ENCODE assay signal across 13 cellular contexts in genomic region chr1:53334781-53335180, GRCh38. TPM values are rescaled to one million over a fixed set of nuclear protein-coding genes. Genes with fewer than 3 reads are reported as not detected.
DNase-seq lines count a peak whose midpoint lies in the region; ATAC-seq and TF ChIP-seq lines count a peak whose summit lies in the region.
"Had no signal": no experiment of that assay in that cellular context is flagged by ENCODE, and none has a peak within 500 bp of the region (broad histone marks: within the 10 kb centered on the region; RNA-seq: fewer than 3 reads in every experiment).

No MANE protein-coding gene starts in this region.

- intact Hi-C loops in CD4-positive, alpha-beta T cell (cut with DNase I, micrococcal nuclease), result loop anchor here in 1 of 2 experiments (10.0 kb wide), 1 partner anchor 720 kb away; the partner anchor contains the start of genes TCEANC2 and TMEM59
- intact Hi-C loops in transverse colon (cut with DNase I; ENCODE audit: low total_unique reads), result no loop called here

- WGBS in transverse colon (ENCODE audit: low coverage in 1 of 2), 2 donors, result 59 to 62% methylated on average over 4 to 9 of the region's 9 CpGs

- no peak overlapping the region for H3K4me3 Mint-ChIP-seq in CD4-positive, alpha-beta T cell
- H3K4me3 Mint-ChIP-seq in T-helper 2 cell treated with Interferon-gamma antibody and Interleukin-4, amounts not matched to agents 5 μg/mL and 100 μg/mL, for 36 hours, result peak overlapping the region; percentile 33
- H3K4me3 Mint-ChIP-seq in memory B cell, result peak overlapping the region; percentile 18
- H3K4me3 Mint-ChIP-seq: naive thymus-derived CD8-positive, alpha-beta T cell had no signal

- no peaks in the 10 kb centered on the region for H3K79me2 ChIP-seq in DOHH2 (ENCODE audit: control insufficient read depth, low read length)

- in situ Hi-C loops in transverse colon (cut with MboI; ENCODE audit: low pct_ligation_motif_present in 1 of 4, low pct_unique_long_range_greater_than_20kb in 1 of 4, low sequenced_read_pairs in 3 of 4), result no loop called here

- no peaks in the 10 kb centered on the region for H3K27me3 ChIP-seq in CD4-positive, alpha-beta T cell (ENCODE audit: control insufficient read depth, insufficient read depth, low read length)
- H3K27me3 ChIP-seq in DOHH2 (ENCODE audit: control insufficient read depth, low read length) (no peaks in the 10 kb centered on the region), transverse colon (no peaks in the 10 kb centered on the region)

- H4K20me1 ChIP-seq in DOHH2 (ENCODE audit: control insufficient read depth, insufficient read depth, low read depth, low read length), result no peaks in the 10 kb centered on the region

- peaks cover 9% of the 10 kb centered on the region for H3K4me1 ChIP-seq in DOHH2 (ENCODE audit: control insufficient read depth, low read length)
- H3K4me1 ChIP-seq in transverse colon, result no peaks in the 10 kb centered on the region
- H3K4me1 ChIP-seq: gastrocnemius medialis had no signal

- no peak overlapping the region for H3K27ac Mint-ChIP-seq in CD4-positive, alpha-beta T cell
- H3K27ac Mint-ChIP-seq in T-helper 2 cell treated with Interferon-gamma antibody and Interleukin-4, amounts not matched to agents 5 μg/mL and 100 μg/mL, for 36 hours, result no peak overlapping the region
- H3K27ac Mint-ChIP-seq in memory B cell, result peak overlapping the region; percentile 42
- H3K27ac Mint-ChIP-seq: naive thymus-derived CD8-positive, alpha-beta T cell had no signal

- peak in 1 of 10 experiments; percentile 11 for DNase-seq in CD4-positive, alpha-beta T cell
- no peak for DNase-seq in T-helper 2 cell treated with Interferon-gamma antibody and Interleukin-4, amounts not matched to agents 5 μg/mL and 100 μg/mL, for 36 hours (ENCODE audit: low spot score)
- DNase-seq in memory B cell (ENCODE audit: low spot score in 2 of 2) (peak in 1 of 2 donors; percentile 11), transverse colon (no peak)
- DNase-seq: C1 segment of cervical spinal cord; DND-41; gastrocnemius medialis; naive thymus-derived CD8-positive, alpha-beta T cell; substantia nigra had no signal

- no peaks in the 10 kb centered on the region for H3K36me3 Mint-ChIP-seq in CD4-positive, alpha-beta T cell (ENCODE audit: low read depth)
- peaks cover 10% of the 10 kb centered on the region for H3K36me3 Mint-ChIP-seq in T-helper 2 cell treated with Interferon-gamma antibody and Interleukin-4, amounts not matched to agents 5 μg/mL and 100 μg/mL, for 36 hours (ENCODE audit: low read depth)
- H3K36me3 Mint-ChIP-seq in memory B cell, result no peaks in the 10 kb centered on the region
- H3K36me3 Mint-ChIP-seq: naive thymus-derived CD8-positive, alpha-beta T cell had no signal

- H3K9me3 ChIP-seq in CD4-positive, alpha-beta T cell (ENCODE audit: control insufficient read depth, low read length), result no peaks in the 10 kb centered on the region
- H3K9me3 ChIP-seq in DOHH2 (ENCODE audit: control insufficient read depth, insufficient read depth, low read length) (no peaks in the 10 kb centered on the region), transverse colon (no peaks in the 10 kb centered on the region)
- H3K9me3 ChIP-seq: gastrocnemius medialis had no signal

- peaks cover 3% of the 10 kb centered on the region; the same call in 1 of the 2 replicates for H3F3A ChIP-seq in DOHH2 (ENCODE audit: control insufficient read depth, insufficient read depth)

- H3K27ac ChIP-seq in CD4-positive, alpha-beta T cell (ENCODE audit: low read depth, low read length), result no peak overlapping the region
- H3K27ac ChIP-seq in DOHH2 (ENCODE audit: low read depth, low read length) (no peak overlapping the region), transverse colon (no peak overlapping the region)
- H3K27ac ChIP-seq: gastrocnemius medialis had no signal

- POLR2A ChIA-PET in CD4-positive, alpha-beta T cell (lab: Charles Lee), result no interaction called here

- no peaks in the 10 kb centered on the region for H3K9me2 ChIP-seq in DOHH2 (replicated peaks; ENCODE audit: control insufficient read depth, low read length)

- H3K4me3 ChIP-seq in DOHH2 (ENCODE audit: low read length) (no peak overlapping the region), transverse colon (no peak overlapping the region)
- H3K4me3 ChIP-seq: gastrocnemius medialis, lung had no signal

- TF ChIP-seq EP300 in transverse colon (IDR thresholded peaks at IDR 0.05; ENCODE audit: low read depth), result no peak

- H3K9me3 Mint-ChIP-seq in CD4-positive, alpha-beta T cell, result no peaks in the 10 kb centered on the region
- H3K9me3 Mint-ChIP-seq in T-helper 2 cell treated with Interferon-gamma antibody and Interleukin-4, amounts not matched to agents 5 μg/mL and 100 μg/mL, for 36 hours, result no peaks in the 10 kb centered on the region
- H3K9me3 Mint-ChIP-seq in memory B cell, result no peaks in the 10 kb centered on the region
- H3K9me3 Mint-ChIP-seq: naive thymus-derived CD8-positive, alpha-beta T cell had no signal

- TF ChIP-seq POLR2A in transverse colon (IDR thresholded peaks at IDR 0.05), result no peak

- CTCF ChIA-PET in CD4-positive, alpha-beta T cell (lab: Charles Lee), result no interaction called here

- peak; percentile 37 for ATAC-seq in CD4-positive, alpha-beta T cell (ENCODE audit: poor library complexity)
- ATAC-seq in memory B cell (ENCODE audit: low read depth) (peak; percentile 99), SK-N-SH treated with all-trans-retinoic acid at 6 μM for 48 hours (no peak), HG03139 (IDR thresholded peaks at IDR 0.05; ENCODE audit: unreplicated experiment) (no peak)
- ATAC-seq: gastrocnemius medialis had no signal

- no peaks in the 10 kb centered on the region for H3K27me3 Mint-ChIP-seq in CD4-positive, alpha-beta T cell
- H3K27me3 Mint-ChIP-seq in T-helper 2 cell treated with Interferon-gamma antibody and Interleukin-4, amounts not matched to agents 5 μg/mL and 100 μg/mL, for 36 hours (ENCODE audit: low read depth), result no peaks in the 10 kb centered on the region
- H3K27me3 Mint-ChIP-seq in memory B cell, result no peaks in the 10 kb centered on the region
- H3K27me3 Mint-ChIP-seq: naive thymus-derived CD8-positive, alpha-beta T cell had no signal

- 0 out of 2 replicates have a peak, but pooled peaks cover 3% of the 10 kb centered on the region for H3K36me3 ChIP-seq in DOHH2 (ENCODE audit: control insufficient read depth, low read length)
- H3K36me3 ChIP-seq in transverse colon, result no peaks in the 10 kb centered on the region
- H3K36me3 ChIP-seq: gastrocnemius medialis had no signal

- no peak for TF ChIP-seq CTCF in CD4-positive, alpha-beta T cell (IDR thresholded peaks at IDR 0.05)
- TF ChIP-seq CTCF in DOHH2 (IDR thresholded peaks at IDR 0.05; ENCODE audit: low read depth, low read length, poor library complexity, severe bottlenecking) (no peak), transverse colon (IDR thresholded peaks at IDR 0.05) (no peak)

- H3K4me1 Mint-ChIP-seq in CD4-positive, alpha-beta T cell (ENCODE audit: low read depth), result peaks cover 7% of the 10 kb centered on the region
- peaks cover 10% of the 10 kb centered on the region for H3K4me1 Mint-ChIP-seq in T-helper 2 cell treated with Interferon-gamma antibody and Interleukin-4, amounts not matched to agents 5 μg/mL and 100 μg/mL, for 36 hours (ENCODE audit: low read depth)
- peaks cover 17% of the 10 kb centered on the region for H3K4me1 Mint-ChIP-seq in memory B cell

- peak overlapping the region; percentile 18 for H3K4me2 ChIP-seq in DOHH2 (ENCODE audit: low read length)

TF ChIP-seq in SK-N-SH treated with all-trans-retinoic acid at 6 μM for 48 hours, 23 proteins besides CTCF, POLR2A, EP300 and RAD21:
- TF ChIP-seq ESRRG (CRISPR knock-in tag; IDR thresholded peaks at IDR 0.05), result no peak
- TF ChIP-seq PATZ1 (CRISPR knock-in tag; IDR thresholded peaks at IDR 0.05; ENCODE audit: borderline replicate concordance), result no peak
- no peak for TF ChIP-seq GLIS3 (CRISPR knock-in tag; IDR thresholded peaks at IDR 0.05)
TF ChIP-seq in SK-N-SH treated with all-trans-retinoic acid at 6 μM for 48 hours: peak in this region for 0.

RNA-seq across cellular contexts. Expression of gene LRP8, which starts 6.9 kb away (rescaled TPM):
- total RNA-seq in CD4-positive, alpha-beta T cell, result 10 to 100 TPM in 1 of 2 experiments, 1 to 10 TPM in 1; 8.1 to 11.5 TPM
- 10 to 100 TPM in 1 of 4 donors, 1 to 10 TPM in 1, under 1 TPM in 2; 0.37 to 10.7 (median 1.4) TPM for total RNA-seq in transverse colon

Comparison
In these comparisons a context has a peak if more than half of its experiments do, and no peak if none do; other contexts are left out.
1. ATAC-seq: peak in CD4-positive, alpha-beta T cell (single experiment) and memory B cell (single experiment); none in SK-N-SH treated with all-trans-retinoic acid at 6 μM for 48 hours (single experiment) and HG03139 (single experiment).